12 cellular contexts compared by ENCODE assay signal in the genomic region with DNA sequence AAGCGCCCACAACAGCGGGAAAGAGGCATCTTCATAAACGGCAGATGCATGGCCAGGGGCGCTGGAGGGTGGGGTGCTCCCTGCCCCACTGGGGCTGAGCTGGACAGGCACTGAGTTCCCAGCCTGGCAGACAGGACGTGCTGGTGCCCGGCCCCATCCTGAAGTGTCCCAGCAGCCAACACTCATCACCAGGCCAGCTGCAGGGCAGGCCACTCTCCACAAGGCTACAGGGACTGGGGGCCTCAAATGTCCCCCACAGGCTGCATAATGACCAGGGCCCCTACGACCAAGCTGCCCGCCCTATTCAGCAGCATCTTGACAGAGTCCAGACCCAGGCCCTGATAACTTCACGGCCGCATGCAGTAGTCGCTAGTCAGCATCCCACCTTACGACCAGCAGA.
"Had no signal": no experiment of that assay in that cellular context is flagged by ENCODE, and none has a peak within 500 bp of the region (broad histone marks: within the 10 kb centered on the region; RNA-seq: fewer than 3 reads in every experiment).

No MANE protein-coding gene starts in this region.

- H3K4me3 Mint-ChIP-seq: memory B cell; natural killer cell treated with Interleukin-12 subunit alpha and Interleukin-12 subunit beta and Interleukin-15 and Interleukin-18, amount 100 ng/mL, for 72 hours had no signal

- H3K4me3 ChIP-seq: skin epidermis had no signal

- DNase-seq: effector memory CD4-positive, alpha-beta T cell; glutamatergic neuron; islet precursor cell; midbrain; stimulated activated CD4-positive, alpha-beta T cell treated with anti-CD3 and anti-CD28 coated beads, Interleukin-12 subunit alpha, Interleukin-12 subunit beta, amount 100 ng/mL, for 4 hours; stimulated activated naive CD4-positive, alpha-beta T cell treated with Interleukin-2 at 50 U/mL for 16 hours; trophoblast cell had no signal

- H3K36me3 Mint-ChIP-seq: memory B cell; natural killer cell treated with Interleukin-12 subunit alpha and Interleukin-12 subunit beta and Interleukin-15 and Interleukin-18, amount 100 ng/mL, for 72 hours had no signal

- H3K9me3 Mint-ChIP-seq: memory B cell; natural killer cell treated with Interleukin-12 subunit alpha and Interleukin-12 subunit beta and Interleukin-15 and Interleukin-18, amount 100 ng/mL, for 72 hours had no signal

- H3K27ac ChIP-seq: skin epidermis had no signal

- H3K27ac Mint-ChIP-seq: memory B cell; natural killer cell treated with Interleukin-12 subunit alpha and Interleukin-12 subunit beta and Interleukin-15 and Interleukin-18, amount 100 ng/mL, for 72 hours had no signal

- ATAC-seq: esophagus mucosa; natural killer cell treated with Interleukin-12 subunit alpha and Interleukin-12 subunit beta and Interleukin-15 and Interleukin-18, amount 100 ng/mL, for 72 hours; sciatic nerve had no signal
